ENCODE assay signal across 21 cellular contexts in genomic region chr1:68220420-68220819, GRCh38. TPM values are rescaled to one million over a fixed set of nuclear protein-coding genes. Genes with fewer than 3 reads are reported as not detected.
"Had no signal": no experiment of that assay in that cellular context is flagged by ENCODE, and none has a peak within 500 bp of the region (broad histone marks: within the 10 kb centered on the region; RNA-seq: fewer than 3 reads in every experiment).

No MANE protein-coding gene starts in this region.

- H3K36me3 Mint-ChIP-seq: activated naive CD4-positive, alpha-beta T cell treated with anti-CD3 and anti-CD28 coated beads, Interleukin-2, amount 10 ng/mL, durations not matched to agents 7 days and 5 days; naive thymus-derived CD4-positive, alpha-beta T cell had no signal

- DNase-seq: activated CD4-positive, alpha-beta memory T cell treated with anti-CD3 and anti-CD28 coated beads, Interleukin-2, amount 10 ng/mL, durations not matched to agents 7 days and 5 days; activated CD4-positive, alpha-beta T cell treated with anti-CD3 and anti-CD28 coated beads for 48 hours; activated effector memory CD4-positive, alpha-beta T cell treated with anti-CD3 and anti-CD28 coated beads, Interleukin-2, amount 50 U/mL, for 16 hours; activated naive CD4-positive, alpha-beta T cell treated with anti-CD3 and anti-CD28 coated beads, Interleukin-2, amount 10 ng/mL, durations not matched to agents 7 days and 5 days; amygdala; caudate nucleus; dermis blood vessel endothelial cell; effector CD8-positive, alpha-beta T cell; gastrocnemius medialis; head of caudate nucleus; islet precursor cell; left colon; mesenchymal stem cell; naive thymus-derived CD4-positive, alpha-beta T cell; stimulated activated CD4-positive, alpha-beta T cell treated with anti-CD3 and anti-CD28 coated beads, Interleukin-4, amount 100 ng/mL, for 24 hours; stimulated activated naive CD4-positive, alpha-beta T cell treated with Interleukin-2 at 50 U/mL for 16 hours; upper lobe of right lung had no signal

- H3K27ac Mint-ChIP-seq: activated CD4-positive, alpha-beta memory T cell treated with anti-CD3 and anti-CD28 coated beads, Interleukin-2, amount 10 ng/mL, durations not matched to agents 7 days and 5 days; activated naive CD4-positive, alpha-beta T cell treated with anti-CD3 and anti-CD28 coated beads, Interleukin-2, amount 10 ng/mL, durations not matched to agents 7 days and 5 days; naive thymus-derived CD4-positive, alpha-beta T cell had no signal

- H3K4me1 Mint-ChIP-seq: activated CD4-positive, alpha-beta memory T cell treated with anti-CD3 and anti-CD28 coated beads, Interleukin-2, amount 10 ng/mL, durations not matched to agents 7 days and 5 days; activated naive CD4-positive, alpha-beta T cell treated with anti-CD3 and anti-CD28 coated beads, Interleukin-2, amount 10 ng/mL, durations not matched to agents 7 days and 5 days; naive thymus-derived CD4-positive, alpha-beta T cell had no signal

- ATAC-seq: gastrocnemius medialis; left colon; naive thymus-derived CD4-positive, alpha-beta T cell; upper lobe of right lung had no signal

- H3K4me1 ChIP-seq: prostate gland had no signal

- H3K9me3 ChIP-seq: gastrocnemius medialis, prostate gland, thoracic aorta, upper lobe of right lung had no signal

- H3K36me3 ChIP-seq: gastrocnemius medialis, prostate gland, thoracic aorta, upper lobe of right lung had no signal

- H3K27me3 ChIP-seq: gastrocnemius medialis, upper lobe of right lung had no signal

- H3K27ac ChIP-seq: gastrocnemius medialis, upper lobe of right lung had no signal

- H3K4me3 Mint-ChIP-seq: activated CD4-positive, alpha-beta memory T cell treated with anti-CD3 and anti-CD28 coated beads, Interleukin-2, amount 10 ng/mL, durations not matched to agents 7 days and 5 days; activated naive CD4-positive, alpha-beta T cell treated with anti-CD3 and anti-CD28 coated beads, Interleukin-2, amount 10 ng/mL, durations not matched to agents 7 days and 5 days; naive thymus-derived CD4-positive, alpha-beta T cell; neural crest cell had no signal

- H3K4me3 ChIP-seq: gastrocnemius medialis, prostate gland, thoracic aorta, upper lobe of right lung had no signal

- H3K9me3 Mint-ChIP-seq: activated CD4-positive, alpha-beta memory T cell treated with anti-CD3 and anti-CD28 coated beads, Interleukin-2, amount 10 ng/mL, durations not matched to agents 7 days and 5 days; activated naive CD4-positive, alpha-beta T cell treated with anti-CD3 and anti-CD28 coated beads, Interleukin-2, amount 10 ng/mL, durations not matched to agents 7 days and 5 days; neural crest cell had no signal

- H3K27me3 Mint-ChIP-seq: activated naive CD4-positive, alpha-beta T cell treated with anti-CD3 and anti-CD28 coated beads, Interleukin-2, amount 10 ng/mL, durations not matched to agents 7 days and 5 days had no signal

RNA-seq across cellular contexts. Expression of gene WLS, which starts 11.9 kb away (rescaled TPM):
- total RNA-seq: activated CD4-positive, alpha-beta memory T cell treated with anti-CD3 and anti-CD28 coated beads, Interleukin-2, amount 10 ng/mL, durations not matched to agents 7 days and 5 days; T-helper 2 cell treated with Interferon-gamma antibody and Interleukin-4, amounts not matched to agents 100 ng/mL and 5 ng/mL, for 36 hours had no signal
- polyA plus RNA-seq: naive thymus-derived CD4-positive, alpha-beta T cell had no signal
